ENCODE assay signal across 12 cellular contexts in genomic region chr2:65049010-65049639, GRCh38. TPM values are rescaled to one million over a fixed set of nuclear protein-coding genes. Genes with fewer than 3 reads are reported as not detected.
DNase-seq lines count a peak whose midpoint lies in the region.
"Had no signal": no experiment of that assay in that cellular context is flagged by ENCODE, and none has a peak within 500 bp of the region (broad histone marks: within the 10 kb centered on the region; RNA-seq: fewer than 3 reads in every experiment).

No MANE protein-coding gene starts in this region.

- H3K27ac Mint-ChIP-seq in activated naive CD4-positive, alpha-beta T cell treated with anti-CD3 and anti-CD28 coated beads for 36 hours = no peak overlapping the region
- H3K27ac Mint-ChIP-seq: nephron progenitor cell had no signal

- no peaks in the 10 kb centered on the region for H3K27me3 Mint-ChIP-seq in activated naive CD4-positive, alpha-beta T cell treated with anti-CD3 and anti-CD28 coated beads for 36 hours (ENCODE audit: low read depth)

- H3K9me3 Mint-ChIP-seq in activated naive CD4-positive, alpha-beta T cell treated with anti-CD3 and anti-CD28 coated beads for 36 hours = peaks cover 10% of the 10 kb centered on the region

- CTCF ChIA-PET in activated naive CD4-positive, alpha-beta T cell treated with anti-CD3 and anti-CD28 coated beads for 36 hours (lab: Charles Lee) = interaction anchor here (0.5 to 1.5 kb wide), 4 partner anchors 16 to 393 kb away, joined by 3 to 6 read pairs (median 3); no protein-coding TSS in a partner anchor

- peaks cover 12% of the 10 kb centered on the region for H3K4me1 Mint-ChIP-seq in activated naive CD4-positive, alpha-beta T cell treated with anti-CD3 and anti-CD28 coated beads for 36 hours (ENCODE audit: low read depth)

- H3K4me3 Mint-ChIP-seq in activated naive CD4-positive, alpha-beta T cell treated with anti-CD3 and anti-CD28 coated beads for 36 hours = no peak overlapping the region
- H3K4me3 Mint-ChIP-seq: nephron progenitor cell had no signal

- peaks cover 12% of the 10 kb centered on the region for H3K36me3 Mint-ChIP-seq in activated naive CD4-positive, alpha-beta T cell treated with anti-CD3 and anti-CD28 coated beads for 36 hours (ENCODE audit: low read depth)

- DNase-seq in activated naive CD4-positive, alpha-beta T cell treated with anti-CD3 and anti-CD28 coated beads for 36 hours = peak; percentile 44
- no peak for DNase-seq in activated naive CD4-positive, alpha-beta T cell treated with Interleukin-2 at 50 U/mL for 16 hours
- DNase-seq in MV-4-11 (lab: John Stamatoyannopoulos, UW) = peak; percentile 32
- peak; percentile 84 for DNase-seq in SW480 (ENCODE audit: low spot score)
- DNase-seq in myocyte (ENCODE audit: low read depth) = peak; percentile 28
- no peak for DNase-seq in activated CD4-positive, alpha-beta T cell treated with anti-CD3 and anti-CD28 coated beads for 1 hour
- no peak for DNase-seq in cerebellar nuclear complex (lab: John Stamatoyannopoulos, UW)
- DNase-seq in activated effector memory CD4-positive, alpha-beta T cell treated with anti-CD3 and anti-CD28 coated beads, Interleukin-2, amount 50 U/mL, for 16 hours = no peak
- DNase-seq: aorta, MG63, nephron progenitor cell, psoas muscle had no signal

- intact Hi-C loops in activated naive CD4-positive, alpha-beta T cell treated with anti-CD3 and anti-CD28 coated beads for 36 hours (cut with micrococcal nuclease) = no loop called here

RNA-seq across cellular contexts. Expression of gene CEP68, which starts 7.1 kb away (rescaled TPM):
- total RNA-seq in activated naive CD4-positive, alpha-beta T cell treated with anti-CD3 and anti-CD28 coated beads for 36 hours = 1 to 10 TPM; 6.0 to 7.3 TPM
- total RNA-seq in myocyte = 25.0 and 36.8 TPM in 2 replicates
- 12.4 TPM for polyA plus RNA-seq in myocyte (2012)

RNA-seq across cellular contexts. Expression of gene SLC1A4, which starts 59.9 kb away (rescaled TPM):
- 1 to 10 TPM; 8.3 to 8.7 TPM for total RNA-seq in activated naive CD4-positive, alpha-beta T cell treated with anti-CD3 and anti-CD28 coated beads for 36 hours
- total RNA-seq in myocyte = 17.1 and 29.1 TPM in 2 replicates
- 26.0 TPM for polyA plus RNA-seq in myocyte (2012)

Comparison
In these comparisons a context has a peak if more than half of its experiments do, and no peak if none do; other contexts are left out.
1. DNase-seq: peak in activated naive CD4-positive, alpha-beta T cell treated with anti-CD3 and anti-CD28 coated beads for 36 hours (single experiment), MV-4-11 (single experiment), SW480 (single experiment) and myocyte (single experiment); none in activated naive CD4-positive, alpha-beta T cell treated with Interleukin-2 at 50 U/mL for 16 hours (single experiment), activated CD4-positive, alpha-beta T cell treated with anti-CD3 and anti-CD28 coated beads for 1 hour (single experiment), cerebellar nuclear complex (0 of 2) and activated effector memory CD4-positive, alpha-beta T cell treated with anti-CD3 and anti-CD28 coated beads, Interleukin-2, amount 50 U/mL, for 16 hours (single experiment).